ENCODE assay signal across 8 cellular contexts in genomic region chr1:161523817-161524741, GRCh38. TPM values are rescaled to one million over a fixed set of nuclear protein-coding genes. Genes with fewer than 3 reads are reported as not detected.
DNase-seq lines count a peak whose midpoint lies in the region; ATAC-seq, FAIRE-seq and TF ChIP-seq lines count a peak whose summit lies in the region.
"Not testable (repeated sequence)": the region's sequence is repeated elsewhere in the genome, so short reads cannot be mapped to it uniquely, and the experiment has no call there.

TSS of gene HSPA6 (plus strand) at chr1:161524540. CDS start at chr1:161524659, 119 bp downstream.

- not testable (repeated sequence) for H3K27ac ChIP-seq in WERI-Rb-1

- not testable (repeated sequence) for H3K36me3 Mint-ChIP-seq in brain

- not testable (repeated sequence) for FAIRE-seq in urothelium cell line (lab: Jason Lieb, UNC)

- ATAC-seq in GM18502 (IDR thresholded peaks at IDR 0.05; ENCODE audit: poor library complexity, unreplicated experiment) (peak; percentile 69), HG03045 (IDR thresholded peaks at IDR 0.05; ENCODE audit: unreplicated experiment) (peak; percentile 56)

- peak; percentile 61 for DNase-seq in NCI-H2196 (lab: John Stamatoyannopoulos, UW; ENCODE audit: unreplicated experiment)
- DNase-seq in WERI-Rb-1: peak; percentile 74
- DNase-seq in hypothalamus (lab: John Stamatoyannopoulos, UW): peak in 42 of 51 donors; percentile 23 to 93 (median 56)
- peak; percentile 65 for DNase-seq in renal cortical epithelial cell (ENCODE audit: low read depth)
- peak; percentile 61 for DNase-seq in urothelium cell line (ENCODE audit: low spot score)

- H3K9me3 Mint-ChIP-seq in brain: not testable (repeated sequence)

- peaks cover 55% of the 10 kb centered on the region for H3K27me3 Mint-ChIP-seq in brain

- peaks cover 50% of the 10 kb centered on the region for H3K27me3 ChIP-seq in WERI-Rb-1 (ENCODE audit: insufficient read depth, low read depth, severe bottlenecking)

- not testable (repeated sequence) for TF ChIP-seq CTCF in WERI-Rb-1 (IDR thresholded peaks at IDR 0.05; ENCODE audit: low read depth, low read length); brain (conservative IDR thresholded peaks at IDR 0.05)

- peak within 1 kb of the TSS; percentile 85 to 91 (median 88) for H3K4me3 Mint-ChIP-seq in brain

- peak within 1 kb of the TSS; percentile 38 to 89 (median 66) for H3K27ac Mint-ChIP-seq in brain

- peaks cover 21% of the 10 kb centered on the region for H3K9me3 ChIP-seq in WERI-Rb-1 (ENCODE audit: severe bottlenecking)

- H3K36me3 ChIP-seq in WERI-Rb-1: not testable (repeated sequence)

- H3K4me1 Mint-ChIP-seq in brain: not testable (repeated sequence)

- H3K4me3 ChIP-seq in WERI-Rb-1 (ENCODE audit: low read depth, low read length): peak within 1 kb of the TSS; percentile 85

RNA-seq across cellular contexts. Expression of gene HSPA6, which starts in this region (rescaled TPM):
- 0.39 TPM for polyA plus RNA-seq in brain (ENCODE audit: insufficient read depth, low read depth, low replicate concordance)
- 0.17 and 0.25 TPM in 2 replicates for total RNA-seq in renal cortical epithelial cell

Comparison
In these comparisons a context has a peak if more than half of its experiments do, and no peak if none do; other contexts are left out.
1. Peak in DNase-seq in renal cortical epithelial cell; RNA of the gene not detected or under 1 TPM.